ENCODE assay signal across 21 cellular contexts in the genomic region with DNA sequence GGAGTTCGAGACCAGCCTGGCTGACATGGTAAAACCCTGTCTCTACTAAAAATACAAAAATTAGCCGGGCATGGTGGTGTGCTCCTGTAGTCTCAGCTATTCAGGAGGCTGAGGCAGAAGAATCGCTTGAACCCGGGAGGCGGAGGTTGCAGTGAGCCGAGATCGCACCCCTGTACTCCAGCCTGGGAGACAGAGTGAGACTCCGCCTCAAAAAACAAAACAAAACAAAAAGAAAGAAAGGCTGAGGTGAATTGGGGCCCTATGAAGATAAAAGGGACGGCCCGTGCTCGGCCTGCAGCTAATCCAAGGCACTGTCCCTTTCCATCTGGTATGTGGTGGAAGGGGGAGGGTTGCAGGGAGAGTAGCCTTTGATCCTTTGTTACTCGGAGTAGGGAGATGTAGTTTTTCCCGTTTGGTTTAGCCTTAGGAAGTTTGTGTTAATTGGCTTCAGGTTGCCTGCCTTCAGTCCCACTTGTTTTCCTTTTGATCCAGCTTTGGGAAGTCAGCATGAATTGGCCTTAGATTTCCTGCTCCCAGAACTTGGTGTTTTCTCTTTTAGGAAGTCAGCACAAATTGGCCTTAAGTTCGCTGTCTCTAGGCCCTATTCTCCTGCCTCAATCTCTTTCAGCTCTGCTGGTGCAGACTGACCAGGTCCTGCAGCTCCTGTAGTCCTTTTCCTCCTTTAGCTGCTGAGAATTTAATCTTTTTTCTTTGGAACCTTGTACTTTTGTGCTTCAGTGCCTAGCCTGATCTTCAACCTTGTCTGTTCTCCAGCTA. TPM values are rescaled to one million over a fixed set of nuclear protein-coding genes. Genes with fewer than 3 reads are reported as not detected.
DNase-seq lines count a peak whose midpoint lies in the region; ATAC-seq and TF ChIP-seq lines count a peak whose summit lies in the region.
"Had no signal": no experiment of that assay in that cellular context is flagged by ENCODE, and none has a peak within 500 bp of the region (broad histone marks: within the 10 kb centered on the region; RNA-seq: fewer than 3 reads in every experiment).

No MANE protein-coding gene starts in this region.

- H3K9me3 Mint-ChIP-seq in activated naive CD8-positive, alpha-beta T cell treated with anti-CD3 and anti-CD28 coated beads for 36 hours = no peaks in the 10 kb centered on the region
- H3K9me3 Mint-ChIP-seq: activated CD8-positive, alpha-beta T cell treated with anti-CD3 and anti-CD28 coated beads for 36 hours; activated T-helper 1 cell treated with anti-CD3 and anti-CD28 coated beads, Interleukin-12 subunit alpha, Interleukin-12 subunit beta, Interleukin-2, Interleukin-4 antibody, amounts not matched to agents 30 ng/mL and 10 ng/mL and 1 ng/mL, durations not matched to agents 14 hours and 24 hours and 36 hours had no signal

- TF ChIP-seq CTCF in colonic mucosa (IDR thresholded peaks at IDR 0.05) = no peak
- TF ChIP-seq CTCF in stomach (IDR thresholded peaks at IDR 0.05) = no peak

- H3K4me1 ChIP-seq in colonic mucosa = peaks cover 12% of the 10 kb centered on the region
- H3K4me1 ChIP-seq in stomach = peaks cover 6 to 40% (median 31%) of the 10 kb centered on the region in 4 donors
- H3K4me1 ChIP-seq: uterus had no signal

- no peak overlapping the region for H3K4me3 Mint-ChIP-seq in activated naive CD8-positive, alpha-beta T cell treated with anti-CD3 and anti-CD28 coated beads for 36 hours
- H3K4me3 Mint-ChIP-seq: activated CD8-positive, alpha-beta T cell treated with anti-CD3 and anti-CD28 coated beads for 36 hours; activated T-helper 1 cell treated with anti-CD3 and anti-CD28 coated beads, Interleukin-12 subunit alpha, Interleukin-12 subunit beta, Interleukin-2, Interleukin-4 antibody, amounts not matched to agents 30 ng/mL and 10 ng/mL and 1 ng/mL, durations not matched to agents 14 hours and 24 hours and 36 hours had no signal

- H3K9me3 ChIP-seq in colonic mucosa (no peaks in the 10 kb centered on the region), stomach (no peaks in the 10 kb centered on the region)
- H3K9me3 ChIP-seq: neutrophil, spleen, uterus had no signal

- intact Hi-C loops in colonic mucosa (cut with DNase I) = loop anchor here (2.0 kb wide), 1 partner anchor 21 kb away; no protein-coding TSS in a partner anchor
- intact Hi-C loops in stomach (cut with DNase I; ENCODE audit: low total_unique reads) = no loop called here

- no peak overlapping the region for H3K27ac Mint-ChIP-seq in activated naive CD8-positive, alpha-beta T cell treated with anti-CD3 and anti-CD28 coated beads for 36 hours
- H3K27ac Mint-ChIP-seq: activated CD8-positive, alpha-beta T cell treated with anti-CD3 and anti-CD28 coated beads for 36 hours; activated T-helper 1 cell treated with anti-CD3 and anti-CD28 coated beads, Interleukin-12 subunit alpha, Interleukin-12 subunit beta, Interleukin-2, Interleukin-4 antibody, amounts not matched to agents 30 ng/mL and 10 ng/mL and 1 ng/mL, durations not matched to agents 14 hours and 24 hours and 36 hours had no signal

- WGBS in stomach, 5 donors = 52 to 75% (median 61%) methylated on average over 14 of the region's 14 CpGs

- TF ChIP-seq EP300 in stomach (IDR thresholded peaks at IDR 0.05) = no peak

- no peak overlapping the region for H3K4me3 ChIP-seq in colonic mucosa
- H3K4me3 ChIP-seq in stomach = no peak overlapping the region
- H3K4me3 ChIP-seq: SK-N-MC, spleen, uterus had no signal

- H3K9ac ChIP-seq in colonic mucosa (ENCODE audit: low read depth in 2 of 2, low read length in 2 of 2) = peak overlapping the region in 1 of 2 donors; percentile 58

- H3K27ac ChIP-seq in colonic mucosa (peak overlapping the region; percentile 85), stomach (peak overlapping the region in 4 of 5 donors; percentile 25 to 70 (median 53))
- H3K27ac ChIP-seq: C4-2B, neutrophil, SK-N-MC, spleen, uterus had no signal

- H3K27me3 ChIP-seq in colonic mucosa (no peaks in the 10 kb centered on the region), stomach (no peaks in the 10 kb centered on the region)
- H3K27me3 ChIP-seq: neutrophil, spleen, uterus had no signal

- H3K36me3 Mint-ChIP-seq in activated naive CD8-positive, alpha-beta T cell treated with anti-CD3 and anti-CD28 coated beads for 36 hours = no peaks in the 10 kb centered on the region

- H3K4me1 Mint-ChIP-seq in activated naive CD8-positive, alpha-beta T cell treated with anti-CD3 and anti-CD28 coated beads for 36 hours = peaks cover 2% of the 10 kb centered on the region

- H3K27me3 Mint-ChIP-seq in activated naive CD8-positive, alpha-beta T cell treated with anti-CD3 and anti-CD28 coated beads for 36 hours = no peaks in the 10 kb centered on the region
- H3K27me3 Mint-ChIP-seq: activated CD8-positive, alpha-beta T cell treated with anti-CD3 and anti-CD28 coated beads for 36 hours had no signal

- ATAC-seq in esophagus mucosa = no peak
- ATAC-seq: activated CD8-positive, alpha-beta T cell treated with anti-CD3 and anti-CD28 coated beads for 36 hours had no signal

- TF ChIP-seq POLR2A in stomach (IDR thresholded peaks at IDR 0.05) = no peak

- no peaks in the 10 kb centered on the region for H3K36me3 ChIP-seq in colonic mucosa
- no peaks in the 10 kb centered on the region for H3K36me3 ChIP-seq in stomach
- H3K36me3 ChIP-seq: neutrophil, spleen, uterus had no signal

- DNase-seq in HuH-7 (ENCODE audit: low spot score) (peak; percentile 41), colonic mucosa (peak; percentile 66), left kidney (ENCODE audit: low read depth, low spot score) (peak; percentile 77), stomach (no peak), NCI-H526 (lab: John Stamatoyannopoulos, UW) (no peak)
- DNase-seq in activated naive CD8-positive, alpha-beta T cell treated with anti-CD3 and anti-CD28 coated beads for 36 hours = no peak
- DNase-seq: activated CD8-positive, alpha-beta T cell treated with anti-CD3 and anti-CD28 coated beads for 36 hours; amniotic stem cell; DND-41; head of caudate nucleus; KG1; NCI-H1417 treated with DMSO at 0.1 percent for 48 hours; NCI-H226; spleen; stimulated activated naive CD4-positive, alpha-beta T cell treated with Interleukin-2 at 50 U/mL for 16 hours; uterus had no signal

RNA-seq across cellular contexts. Expression of a gene that starts 36.1 kb away (rescaled TPM):
- 10 to 100 TPM; 65.8 to 87.8 TPM for total RNA-seq in colonic mucosa
- total RNA-seq in stomach = 10 to 100 TPM; 14.6 to 46.1 (median 19.6) TPM
- 1 to 10 TPM; 4.0 to 5.2 (median 5.2) TPM for polyA plus RNA-seq in stomach
- total RNA-seq in activated naive CD8-positive, alpha-beta T cell treated with anti-CD3 and anti-CD28 coated beads for 36 hours = 10 to 100 TPM; 11.0 to 11.4 TPM
- total RNA-seq in esophagus mucosa = 3.5 TPM

RNA-seq across cellular contexts. Expression of a gene that starts 41.3 kb away (rescaled TPM):
- total RNA-seq in colonic mucosa (100 to 1,000 TPM in 1 of 2 donors, 10 to 100 TPM in 1; 28.9 to 117 TPM), stomach (10 to 100 TPM; 29.0 to 50.0 (median 43.0) TPM), esophagus mucosa (30.3 TPM)
- 10 to 100 TPM; 22.8 to 25.6 (median 24.0) TPM for polyA plus RNA-seq in stomach
- total RNA-seq in activated naive CD8-positive, alpha-beta T cell treated with anti-CD3 and anti-CD28 coated beads for 36 hours = 100 to 1,000 TPM; 326 to 335 TPM

Comparison
In these comparisons a context has a peak if more than half of its experiments do, and no peak if none do; other contexts are left out.
1. DNase-seq: peak in HuH-7 (single experiment), colonic mucosa (single experiment) and left kidney (single experiment); none in stomach (single experiment), activated naive CD8-positive, alpha-beta T cell treated with anti-CD3 and anti-CD28 coated beads for 36 hours (single experiment) and NCI-H526 (0 of 2).